Comparison of ENCODE assay signal across 16 cellular contexts in genomic region chr11:1744137-1744878, GRCh38. TPM values are rescaled to one million over a fixed set of nuclear protein-coding genes. Genes with fewer than 3 reads are reported as not detected.
DNase-seq lines count a peak whose midpoint lies in the region; ATAC-seq, FAIRE-seq and TF ChIP-seq lines count a peak whose summit lies in the region.
"Had no signal": no experiment of that assay in that cellular context is flagged by ENCODE, and none has a peak within 500 bp of the region (broad histone marks: within the 10 kb centered on the region; RNA-seq: fewer than 3 reads in every experiment).

No MANE protein-coding gene starts in this region.

- H3K27me3 ChIP-seq in Peyer's patch = peaks cover 0 to 3% of the 10 kb centered on the region in 2 donors
- H3K27me3 ChIP-seq: ascending aorta, ovary had no signal

- no peak for FAIRE-seq in kidney (lab: Jason Lieb, UNC)
- FAIRE-seq: islet of Langerhans, urothelium cell line had no signal

- TF ChIP-seq CTCF in Peyer's patch (IDR thresholded peaks at IDR 0.05) (no peak), kidney (IDR thresholded peaks at IDR 0.05; ENCODE audit: borderline replicate concordance, extremely low read depth, insufficient read depth) (no peak)

- H3K9me3 ChIP-seq in Peyer's patch = no peaks in the 10 kb centered on the region
- H3K9me3 ChIP-seq in kidney (ENCODE audit: control insufficient read depth in 1 of 2, low read length in 2 of 2) = no peaks in the 10 kb centered on the region
- H3K9me3 ChIP-seq: ascending aorta, mucosa of descending colon, ovary had no signal

- H3K27ac ChIP-seq in Peyer's patch (no peak overlapping the region), cingulate gyrus (ENCODE audit: low read depth, low read length) (peak overlapping the region; percentile 69), kidney (ENCODE audit: low read depth in 2 of 2, low read length in 2 of 2) (peak overlapping the region; percentile 65 to 80)
- H3K27ac ChIP-seq: ascending aorta, ovary, SK-N-MC, VCaP had no signal

- peak overlapping the region in 1 of 2 donors; percentile 10 for H3K9ac ChIP-seq in kidney (ENCODE audit: low read length in 2 of 2)

- ATAC-seq in HG02970 (IDR thresholded peaks at IDR 0.05; ENCODE audit: low FRiP score, unreplicated experiment) = no peak
- ATAC-seq: mucosa of descending colon had no signal

- H3K36me3 ChIP-seq in Peyer's patch (no peaks in the 10 kb centered on the region), kidney (ENCODE audit: control insufficient read depth in 1 of 2, insufficient read depth in 2 of 2, low read length in 2 of 2) (peaks cover 0 to 5% of the 10 kb centered on the region in 2 donors)
- H3K36me3 ChIP-seq: ovary had no signal

- peak in 2 of 3 donors; percentile 13 to 47 for DNase-seq in Peyer's patch
- DNase-seq in kidney = peak; percentile 75
- peak; percentile 47 for DNase-seq in superior temporal gyrus (ENCODE audit: extremely low spot score)
- no peak for DNase-seq in GF-D8 (lab: John Stamatoyannopoulos, UW)
- DNase-seq in activated effector memory CD4-positive, alpha-beta T cell treated with anti-CD3 and anti-CD28 coated beads, Interleukin-2, amount 50 U/mL, for 16 hours = no peak
- DNase-seq: CD4-positive, CD25-positive, alpha-beta regulatory T cell; NCI-H1105 had no signal

- H3K4me3 ChIP-seq in Peyer's patch (no peak overlapping the region), kidney (ENCODE audit: low read length in 2 of 2) (no peak overlapping the region)
- H3K4me3 ChIP-seq: ascending aorta, mucosa of descending colon, ovary, SK-N-MC had no signal

- H3K4me1 ChIP-seq in Peyer's patch (peaks cover 0 to 10% (median 1%) of the 10 kb centered on the region in 4 donors), kidney (ENCODE audit: control insufficient read depth in 1 of 2, insufficient read depth in 1 of 2, low read depth in 1 of 2, low read length in 2 of 2) (peaks cover 4 to 20% of the 10 kb centered on the region in 2 donors)

- intact Hi-C loops in kidney (cut with DNase I) = no loop called here

- TF ChIP-seq POLR2A in Peyer's patch (IDR thresholded peaks at IDR 0.05) = no peak

RNA-seq across cellular contexts. Expression of gene IFITM10, which starts 6.1 kb away (rescaled TPM):
- total RNA-seq in Peyer's patch (1 to 10 TPM in 3 of 4 donors, under 1 TPM in 1; 0.88 to 5.0 (median 3.4) TPM), kidney (6.4 TPM)
- 2.3 TPM for polyA plus RNA-seq in kidney (ENCODE audit: insufficient read depth, low read depth, low replicate concordance)
- polyA plus RNA-seq: CD4-positive, CD25-positive, alpha-beta regulatory T cell had no signal

RNA-seq across cellular contexts. Expression of gene CTSD, which starts 19.4 kb away (rescaled TPM):
- total RNA-seq in Peyer's patch (1,000 to 10,000 TPM in 2 of 4 donors, 100 to 1,000 TPM in 2; 129 to 1,688 (median 1,221) TPM), kidney (2,183 TPM)
- polyA plus RNA-seq in kidney (ENCODE audit: insufficient read depth, low read depth, low replicate concordance) = 2,764 TPM

RNA-seq across cellular contexts. Expression of gene KRTAP5-6, which starts 47.3 kb away (rescaled TPM):
- total RNA-seq in Peyer's patch (not detected), kidney (not detected)
- polyA plus RNA-seq in kidney (ENCODE audit: insufficient read depth, low read depth, low replicate concordance) = not detected
- total RNA-seq: ascending aorta; CD4-positive, CD25-positive, alpha-beta regulatory T cell; mucosa of descending colon; ovary had no signal
- polyA plus RNA-seq: CD4-positive, CD25-positive, alpha-beta regulatory T cell; ovary had no signal

Comparison
In these comparisons a context has a peak if more than half of its experiments do, and no peak if none do; other contexts are left out.
1. DNase-seq: peak in Peyer's patch (2 of 3), kidney (single experiment) and superior temporal gyrus (single experiment); none in GF-D8 (single experiment) and activated effector memory CD4-positive, alpha-beta T cell treated with anti-CD3 and anti-CD28 coated beads, Interleukin-2, amount 50 U/mL, for 16 hours (single experiment).
2. H3K27ac ChIP-seq: peak in cingulate gyrus (single experiment) and kidney (2 of 2); none in Peyer's patch (0 of 4).